In the genomic region with DNA sequence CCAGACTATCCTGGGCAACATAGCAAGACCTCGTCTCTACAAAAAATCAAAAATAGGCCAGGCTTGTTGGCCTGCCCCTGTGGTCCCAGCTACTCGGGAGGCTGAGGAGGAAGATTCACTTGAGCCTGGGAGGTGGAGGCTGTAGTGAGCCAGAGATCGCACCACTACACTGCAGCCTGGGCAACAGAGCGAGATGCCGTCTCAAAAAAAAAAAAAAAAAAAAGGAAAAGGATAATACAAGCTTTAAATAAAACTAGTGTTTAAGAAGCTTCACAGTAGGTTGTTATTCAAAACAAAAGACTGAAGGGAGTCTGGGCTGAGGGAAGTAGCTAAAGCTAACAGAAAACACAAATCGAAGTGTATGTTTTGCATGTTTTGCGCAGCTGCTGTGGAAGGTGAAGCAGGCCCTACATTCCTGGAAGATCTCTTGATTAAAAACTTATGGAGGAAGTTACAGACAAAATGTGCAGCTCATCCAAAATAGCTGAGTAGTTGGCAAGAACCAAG, we compare ENCODE assay signal across 8 cellular contexts. TPM values are rescaled to one million over a fixed set of nuclear protein-coding genes. Genes with fewer than 3 reads are reported as not detected.
DNase-seq lines count a peak whose midpoint lies in the region; ATAC-seq and TF ChIP-seq lines count a peak whose summit lies in the region.

No MANE protein-coding gene starts in this region.

- H3K27ac Mint-ChIP-seq in chondrocyte (ENCODE audit: unreplicated experiment), result peak overlapping the region; percentile 84

- no peaks in the 10 kb centered on the region for H3K36me3 Mint-ChIP-seq in chondrocyte (ENCODE audit: low read depth)

- no peaks in the 10 kb centered on the region for H3K27me3 ChIP-seq in heart right ventricle
- no peaks in the 10 kb centered on the region for H3K27me3 ChIP-seq in Loucy (ENCODE audit: insufficient read depth, low read length, poor library complexity, severe bottlenecking)
- no peaks in the 10 kb centered on the region for H3K27me3 ChIP-seq in mucosa of stomach (ENCODE audit: control insufficient read depth, insufficient read depth, low read length)

- no peak for TF ChIP-seq CTCF in heart right ventricle (IDR thresholded peaks at IDR 0.05)
- no peak for TF ChIP-seq CTCF in Loucy (conservative IDR thresholded peaks at IDR 0.05; ENCODE audit: low read length)
- TF ChIP-seq CTCF in chondrocyte (IDR thresholded peaks at IDR 0.05), result no peak

- H3K4me1 ChIP-seq in heart right ventricle (peaks cover 0 to 27% (median 17%) of the 10 kb centered on the region in 9 donors), Loucy (ENCODE audit: insufficient read depth, low read length, poor library complexity, severe bottlenecking) (peaks cover 28% of the 10 kb centered on the region), mucosa of stomach (ENCODE audit: control insufficient read depth, insufficient read depth, low read length) (no peaks in the 10 kb centered on the region)

- H3K79me2 ChIP-seq in Loucy (ENCODE audit: insufficient read depth, low read length), result peaks cover 48% of the 10 kb centered on the region

- H3K9me3 Mint-ChIP-seq in chondrocyte (ENCODE audit: low read depth), result no peaks in the 10 kb centered on the region

- peak overlapping the region; percentile 74 for H2AFZ ChIP-seq in Loucy (ENCODE audit: low read length)

- ATAC-seq in heart right ventricle, result peak in 2 of 8 donors; percentile 1 to 6

- intact Hi-C loops in heart right ventricle (cut with DNase I), result loop anchor here in 5 of 10 donors (2.0 to 10.0 kb wide), 6 partner anchors 49 to 176 kb away; a partner anchor contains a TSS
- intact Hi-C loops in cardiac septum (cut with DNase I), result no loop called here

- H3K4me3 ChIP-seq in heart right ventricle (peak overlapping the region in 9 of 10 donors; percentile 60 to 96 (median 87)), Loucy (ENCODE audit: low read length, poor library complexity, severe bottlenecking) (peak overlapping the region; percentile 76), mucosa of stomach (ENCODE audit: low read length) (peak overlapping the region; percentile 82)

- H3K27me3 Mint-ChIP-seq in chondrocyte (ENCODE audit: low read depth), result no peaks in the 10 kb centered on the region

- no peaks in the 10 kb centered on the region for H3K9me2 ChIP-seq in Loucy (replicated peaks; ENCODE audit: low read depth, low read length)

- peaks cover 26% of the 10 kb centered on the region for H4K20me1 ChIP-seq in Loucy (ENCODE audit: insufficient read depth, low read length, poor library complexity, severe bottlenecking)

- H3K27ac ChIP-seq in heart right ventricle, result peak overlapping the region in 9 of 10 donors; percentile 89 to 99 (median 96)

- H3K36me3 ChIP-seq in heart right ventricle, result no peaks in the 10 kb centered on the region
- H3K36me3 ChIP-seq in Loucy (ENCODE audit: insufficient read depth, low read length), result no peaks in the 10 kb centered on the region
- H3K36me3 ChIP-seq in mucosa of stomach (ENCODE audit: control insufficient read depth, insufficient read depth, low read length), result no peaks in the 10 kb centered on the region

- 47 to 48% methylated on average over 7 of the region's 7 CpGs for WGBS in heart right ventricle, 2 donors

- H3K9me3 ChIP-seq in heart right ventricle (no peaks in the 10 kb centered on the region), Loucy (ENCODE audit: insufficient read depth, low read depth, low read length) (no peaks in the 10 kb centered on the region), mucosa of stomach (ENCODE audit: control insufficient read depth, low read length) (no peaks in the 10 kb centered on the region)

- H3K4me1 Mint-ChIP-seq in chondrocyte (ENCODE audit: low read depth), result peaks cover 14% of the 10 kb centered on the region

- peak overlapping the region; percentile 82 for H3K4me3 Mint-ChIP-seq in chondrocyte (ENCODE audit: unreplicated experiment)

- DNase-seq in heart right ventricle (peak in 1 of 2 donors; percentile 5), cardiac septum (ENCODE audit: low spot score) (no peak), chondrocyte (ENCODE audit: low spot score) (no peak), cerebellum (ENCODE audit: low spot score) (no peak), GOT3 (lab: John Stamatoyannopoulos, UW) (no peak), NCI-H510A treated with DMSO at 0.1 percent for 48 hours (lab: John Stamatoyannopoulos, UW) (no peak)

- H3F3A ChIP-seq in Loucy (ENCODE audit: low read depth), result no peaks in the 10 kb centered on the region

- H3K4me2 ChIP-seq in Loucy (ENCODE audit: low read depth, low read length, poor library complexity, severe bottlenecking), result peak overlapping the region; percentile 63

- H3K9ac ChIP-seq in Loucy (ENCODE audit: low read depth, low read length, poor library complexity, severe bottlenecking) (peak overlapping the region; percentile 99), mucosa of stomach (ENCODE audit: low read length) (peak overlapping the region; percentile 95)

RNA-seq across cellular contexts. Expression of a gene that starts 0.6 kb away (rescaled TPM):
- total RNA-seq in heart right ventricle, result 1 to 10 TPM in 9 of 10 donors, under 1 TPM in 1; 0.96 to 2.9 (median 1.9) TPM
- polyA plus RNA-seq in heart right ventricle, result 1 to 10 TPM; 1.7 to 2.0 TPM
- 1.9 TPM for total RNA-seq in cardiac septum
- total RNA-seq in chondrocyte, result 3.7 to 5.2 TPM (median 5.1 TPM) in 3 replicates
- 9.1 TPM for total RNA-seq in cerebellum
